Comparison of ENCODE assay signal across 10 cellular contexts in the genomic region with DNA sequence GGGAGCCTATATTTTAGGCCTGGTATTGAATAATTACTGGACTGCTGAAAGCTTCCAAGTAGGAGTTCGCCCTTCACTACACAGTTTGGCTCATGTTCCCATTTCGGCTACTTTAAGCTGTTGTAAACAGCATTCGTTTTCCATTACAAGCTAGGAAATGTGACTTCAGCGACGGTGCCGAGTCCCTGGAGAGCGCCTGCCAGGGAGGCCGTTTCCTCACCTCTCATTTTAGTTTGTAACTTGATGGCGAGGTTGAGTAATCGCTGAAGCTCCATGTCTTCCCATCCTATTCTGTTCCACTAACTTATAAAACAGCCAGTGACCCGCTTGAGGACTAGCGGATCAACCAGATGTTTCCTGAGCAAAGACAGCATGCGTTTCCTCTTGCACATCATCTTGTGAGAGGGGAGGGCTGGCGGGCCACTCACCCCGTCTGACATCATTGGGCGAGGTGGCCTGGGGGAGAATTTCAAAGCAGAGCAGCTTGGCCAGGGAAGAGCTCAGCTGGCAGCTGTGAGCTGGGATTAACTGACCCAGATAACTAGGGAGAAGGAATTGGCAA. TPM values are rescaled to one million over a fixed set of nuclear protein-coding genes. Genes with fewer than 3 reads are reported as not detected.
DNase-seq lines count a peak whose midpoint lies in the region; ATAC-seq and TF ChIP-seq lines count a peak whose summit lies in the region.
"Had no signal": no experiment of that assay in that cellular context is flagged by ENCODE, and none has a peak within 500 bp of the region (broad histone marks: within the 10 kb centered on the region; RNA-seq: fewer than 3 reads in every experiment).

No MANE protein-coding gene starts in this region.

- TF ChIP-seq POLR2A in gastroesophageal sphincter (IDR thresholded peaks at IDR 0.05) (no peak), gastrocnemius medialis (IDR thresholded peaks at IDR 0.05) (peak in 1 of 2 donors; percentile 70)

- TF ChIP-seq CTCF in RWPE1 (conservative IDR thresholded peaks at IDR 0.05; ENCODE audit: low read depth) (no peak), gastroesophageal sphincter (IDR thresholded peaks at IDR 0.05) (no peak), gastrocnemius medialis (IDR thresholded peaks at IDR 0.05 in 4 of 5, conservative IDR thresholded peaks at IDR 0.05 in 1 of 5) (no peak), GM20000 (IDR thresholded peaks at IDR 0.05; ENCODE audit: extremely low read depth, missing control alignments) (no peak)

- ATAC-seq in gastroesophageal sphincter (peak; percentile 97), gastrocnemius medialis (peak; percentile 93 to 95), HG03175 (IDR thresholded peaks at IDR 0.05; ENCODE audit: unreplicated experiment) (no peak)

- CTCF ChIA-PET in RWPE1 (lab: Yijun Ruan, JAX): interaction anchor here (0.7 kb wide), 2 partner anchors 14 to 740 kb away, joined by 4 read pairs; no protein-coding TSS in a partner anchor

- TF ChIP-seq EP300 in gastroesophageal sphincter (IDR thresholded peaks at IDR 0.05): no peak

- H3K27me3 ChIP-seq in gastroesophageal sphincter: no peaks in the 10 kb centered on the region
- no peaks in the 10 kb centered on the region for H3K27me3 ChIP-seq in gastrocnemius medialis

- H3K4me3 ChIP-seq in gastroesophageal sphincter (no peak overlapping the region), gastrocnemius medialis (peak overlapping the region in 2 of 4 donors; percentile 9 to 10)

- H3K36me3 ChIP-seq in gastroesophageal sphincter (peaks cover 0 to 9% of the 10 kb centered on the region in 2 donors), gastrocnemius medialis (no peaks in the 10 kb centered on the region)

- DNase-seq in ELF-1 (ENCODE audit: low read depth, low spot score): peak; percentile 77
- peak; percentile 4 for DNase-seq in RWPE1 (ENCODE audit: low spot score)
- DNase-seq in gastrocnemius medialis: peak; percentile 88 to 95
- DNase-seq in effector CD8-positive, alpha-beta T cell (lab: John Stamatoyannopoulos, UW): no peak
- DNase-seq in GM20000 (ENCODE audit: low spot score): no peak
- no peak for DNase-seq in COLO829 (ENCODE audit: low spot score)
- DNase-seq: DMS153; stimulated activated CD4-positive, alpha-beta T cell treated with anti-CD3 and anti-CD28 coated beads, Interleukin-2, amount 100 ng/mL, for 48 hours had no signal

- in situ Hi-C loops in gastrocnemius medialis (cut with MboI; ENCODE audit: low sequenced_read_pairs in 4 of 4): no loop called here

- 25 to 43% methylated on average over 3 to 9 of the region's 16 CpGs for WGBS in gastroesophageal sphincter (ENCODE audit: low coverage in 1 of 2), 2 donors

- POLR2A ChIA-PET in RWPE1 (lab: Yijun Ruan, JAX; ENCODE audit: low non-redundant PET): no interaction called here

- H3K9me3 ChIP-seq in gastroesophageal sphincter: no peaks in the 10 kb centered on the region
- no peaks in the 10 kb centered on the region for H3K9me3 ChIP-seq in gastrocnemius medialis

- H3K27ac ChIP-seq in RWPE1 (no peak overlapping the region), gastroesophageal sphincter (peak overlapping the region in 3 of 4 donors; percentile 51 to 64 (median 54)), gastrocnemius medialis (peak overlapping the region; percentile 83 to 93 (median 89))

- H3K4me1 ChIP-seq in gastroesophageal sphincter (no peaks in the 10 kb centered on the region), gastrocnemius medialis (peaks cover 23 to 32% of the 10 kb centered on the region in 2 donors)

- intact Hi-C loops in gastrocnemius medialis (cut with DNase I; ENCODE audit: low total_unique reads): loop anchor here (1.0 to 5.0 kb wide), 4 partner anchors 51 to 516 kb away; no protein-coding TSS in a partner anchor

RNA-seq across cellular contexts. Expression of a gene that starts 32.9 kb away (rescaled TPM):
- total RNA-seq in gastroesophageal sphincter (10 to 100 TPM; 11.3 to 27.3 (median 18.8) TPM), gastrocnemius medialis (10 to 100 TPM; 10.1 to 41.7 (median 13.3) TPM)

Comparison
In these comparisons a context has a peak if more than half of its experiments do, and no peak if none do; other contexts are left out.
1. DNase-seq: peak in ELF-1 (single experiment), RWPE1 (single experiment) and gastrocnemius medialis (2 of 2); none in effector CD8-positive, alpha-beta T cell (single experiment), GM20000 (single experiment) and COLO829 (single experiment).